In the genomic region with DNA sequence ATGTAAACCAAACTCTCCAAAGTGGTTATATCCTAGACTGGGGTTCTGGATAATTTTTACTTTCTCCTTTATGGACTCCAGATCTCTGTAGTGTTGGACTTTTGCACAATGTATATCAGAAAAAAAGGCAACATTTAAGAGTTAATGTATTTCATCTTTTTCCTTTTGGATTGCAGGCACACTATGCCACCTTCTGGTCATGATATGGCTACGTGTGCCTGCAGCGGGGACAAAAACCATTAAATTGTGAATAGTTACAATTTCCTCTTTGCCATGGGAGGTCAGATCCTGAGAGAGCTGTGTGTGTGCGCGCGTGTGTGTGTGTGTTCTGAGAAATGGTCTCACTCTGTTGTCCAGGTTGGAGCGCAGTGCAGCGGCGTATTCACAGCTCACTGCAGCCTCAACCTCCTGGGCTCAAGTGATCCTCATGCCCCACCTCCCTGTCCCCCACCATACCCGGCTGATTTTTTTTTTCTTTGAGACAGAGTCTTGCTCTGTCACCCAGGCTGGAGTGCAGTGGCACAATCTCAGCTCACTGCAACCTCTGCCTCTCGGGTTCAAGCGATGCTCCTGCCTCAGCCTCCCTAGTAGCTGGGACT, we compare ENCODE assay signal across 8 cellular contexts. TPM values are rescaled to one million over a fixed set of nuclear protein-coding genes. Genes with fewer than 3 reads are reported as not detected.
A peak's percentile ranks its signal among the peaks of the same experiment; 100 is the strongest.
DNase-seq lines count a peak whose midpoint lies in the region; ATAC-seq and TF ChIP-seq lines count a peak whose summit lies in the region.

No MANE protein-coding gene starts in this region.

- no peak overlapping the region for H3K4me2 ChIP-seq in trophoblast cell (ENCODE audit: low read length)

- no peak overlapping the region for H3K9ac ChIP-seq in trophoblast cell (ENCODE audit: low read length)

- peaks cover 2% of the 10 kb centered on the region for H3K79me2 ChIP-seq in trophoblast cell (ENCODE audit: control insufficient read depth, insufficient read depth, low read length, poor library complexity)

- DNase-seq in heart right ventricle (no peak), right cardiac atrium (no peak), NCI-H69 (lab: John Stamatoyannopoulos, UW) (peak; percentile 41), chondrocyte (ENCODE audit: low spot score) (no peak), trophoblast cell (peak in 1 of 2 donors; percentile 61), H7 (no peak)

- H3K36me3 Mint-ChIP-seq in chondrocyte (ENCODE audit: low read depth): peaks cover 2% of the 10 kb centered on the region

- H3K4ac ChIP-seq in trophoblast cell (ENCODE audit: low read depth, low read length): no peak overlapping the region

- no peak overlapping the region for H3K14ac ChIP-seq in trophoblast cell (ENCODE audit: low read length)

- TF ChIP-seq CTCF in heart right ventricle (IDR thresholded peaks at IDR 0.05) (peak; percentile 17 to 61 (median 52)), chondrocyte (IDR thresholded peaks at IDR 0.05) (peak; percentile 83)

- H3K18ac ChIP-seq in trophoblast cell (ENCODE audit: low read length): no peak overlapping the region

- H4K91ac ChIP-seq in trophoblast cell (ENCODE audit: low read depth, low read length): no peak overlapping the region

- H3K4me1 Mint-ChIP-seq in chondrocyte (ENCODE audit: low read depth): peaks cover 9% of the 10 kb centered on the region

- no peaks in the 10 kb centered on the region for H3K9me3 Mint-ChIP-seq in chondrocyte (ENCODE audit: low read depth)

- no peak overlapping the region for H2AFZ ChIP-seq in trophoblast cell (ENCODE audit: insufficient read depth, low read length, poor library complexity)

- WGBS in heart right ventricle, 2 donors: 55 to 58% methylated on average over 11 of the region's 11 CpGs
- 43% methylated on average over 11 of the region's 11 CpGs for WGBS in right cardiac atrium
- WGBS in trophoblast cell (ENCODE audit: extremely low coverage, insufficient coverage, insufficient read length): no CpG with 5 or more reads among the region's 11 CpGs

- H3K9me3 ChIP-seq in heart right ventricle (no peaks in the 10 kb centered on the region), right cardiac atrium (ENCODE audit: control insufficient read depth, low read length) (no peaks in the 10 kb centered on the region), trophoblast cell (ENCODE audit: insufficient read depth, low read depth, low read length) (peaks cover 2% of the 10 kb centered on the region)

- intact Hi-C loops in heart right ventricle (cut with DNase I) (loop anchor here in 1 of 10 donors (5.0 kb wide), 1 partner anchor 62 kb away; no protein-coding TSS in a partner anchor), right cardiac atrium (cut with DNase I) (loop anchor here in 2 of 4 donors (5.0 to 10.0 kb wide), 2 partner anchors 57 to 65 kb away; partner anchors contain the start of genes APOBR (in 1 of the 2) and CLN3 (in 1 of the 2))

- no peak overlapping the region for H2BK12ac ChIP-seq in trophoblast cell (ENCODE audit: low read length)

- no peak overlapping the region for H2BK120ac ChIP-seq in trophoblast cell (ENCODE audit: insufficient read depth, low read length, poor library complexity)

- no peak overlapping the region for H2AK5ac ChIP-seq in trophoblast cell (ENCODE audit: low read length)

- H4K8ac ChIP-seq in trophoblast cell (ENCODE audit: low read depth, low read length): peak overlapping the region; percentile 16

- peaks cover 0 to 8% (median 6%) of the 10 kb centered on the region in 9 donors for H3K4me1 ChIP-seq in heart right ventricle
- peaks cover under 1% of the 10 kb centered on the region for H3K4me1 ChIP-seq in right cardiac atrium (ENCODE audit: control insufficient read depth, insufficient read depth, low read length)
- H3K4me1 ChIP-seq in trophoblast cell (ENCODE audit: control insufficient read depth in 1 of 2, insufficient read depth in 2 of 2, low read length in 2 of 2): peaks cover under 1% of the 10 kb centered on the region in 2 experiments

- H3K4me3 ChIP-seq in heart right ventricle (no peak overlapping the region), right cardiac atrium (ENCODE audit: low read length) (no peak overlapping the region), trophoblast cell (ENCODE audit: low read depth, low read length) (no peak overlapping the region), H7 (ENCODE audit: insufficient read depth, low read depth, low read length) (no peak overlapping the region)

- H4K12ac ChIP-seq in trophoblast cell (ENCODE audit: low read depth, low read length): no peak overlapping the region

- H2BK5ac ChIP-seq in trophoblast cell (ENCODE audit: low read depth, low read length, poor library complexity): no peak overlapping the region

- H3K27me3 ChIP-seq in heart right ventricle (peaks cover 0 to 4% (median 0%) of the 10 kb centered on the region in 7 donors), right cardiac atrium (ENCODE audit: control insufficient read depth, insufficient read depth) (no peaks in the 10 kb centered on the region), trophoblast cell (ENCODE audit: insufficient read depth, low read length) (no peaks in the 10 kb centered on the region), H7 (ENCODE audit: control insufficient read depth, insufficient read depth, low read length) (no peaks in the 10 kb centered on the region)

- no peak overlapping the region for H3K4me3 Mint-ChIP-seq in chondrocyte (ENCODE audit: unreplicated experiment)

- H3K27ac ChIP-seq in heart right ventricle (no peak overlapping the region), right cardiac atrium (ENCODE audit: low read length) (no peak overlapping the region), trophoblast cell (ENCODE audit: low read depth, low read length) (no peak overlapping the region)

- H3K27me3 Mint-ChIP-seq in chondrocyte (ENCODE audit: low read depth): peaks cover 3% of the 10 kb centered on the region

- H3K27ac Mint-ChIP-seq in chondrocyte (ENCODE audit: unreplicated experiment): no peak overlapping the region

- H3K79me1 ChIP-seq in trophoblast cell (ENCODE audit: low read length): peaks cover 2% of the 10 kb centered on the region

- ATAC-seq in heart right ventricle (no peak), right cardiac atrium (no peak), HG03520 (IDR thresholded peaks at IDR 0.05; ENCODE audit: unreplicated experiment) (no peak), HG03565 (IDR thresholded peaks at IDR 0.05; ENCODE audit: unreplicated experiment) (no peak)

- H3K36me3 ChIP-seq in heart right ventricle: no peaks in the 10 kb centered on the region
- H3K36me3 ChIP-seq in trophoblast cell (ENCODE audit: control insufficient read depth in 1 of 2, insufficient read depth in 2 of 2, low read length in 2 of 2): no peaks in the 10 kb centered on the region
- H3K36me3 ChIP-seq in H7 (replicated peaks; ENCODE audit: control insufficient read depth, insufficient read depth, low read length): no peaks in the 10 kb centered on the region

- no peak overlapping the region for H3K23ac ChIP-seq in trophoblast cell (ENCODE audit: low read length)

RNA-seq across cellular contexts. Expression of gene SGF29, which starts 4.3 kb away (rescaled TPM):
- total RNA-seq in heart right ventricle: 10 to 100 TPM; 11.1 to 20.9 (median 13.6) TPM
- polyA plus RNA-seq in heart right ventricle: 10 to 100 TPM; 17.1 to 35.1 TPM
- total RNA-seq in right cardiac atrium: 10 to 100 TPM; 13.8 to 21.4 (median 19.1) TPM
- polyA plus RNA-seq in right cardiac atrium: 18.2 TPM
- 14.6 to 18.4 TPM (median 17.1 TPM) in 3 replicates for total RNA-seq in chondrocyte
- 15.3 and 15.9 TPM in 2 replicates for polyA plus RNA-seq in trophoblast cell (2013)
- 21.8 and 22.7 TPM in 2 replicates for total RNA-seq in H7 (2014; rRNA removed; shearing (Covaris generic))

RNA-seq across cellular contexts. Expression of gene NUPR1, which starts 10.6 kb away (rescaled TPM):
- 10 to 100 TPM; 16.7 to 58.1 (median 27.9) TPM for total RNA-seq in heart right ventricle
- 10 to 100 TPM; 62.9 to 74.4 TPM for polyA plus RNA-seq in heart right ventricle
- 10 to 100 TPM; 63.7 to 69.8 (median 66.3) TPM for total RNA-seq in right cardiac atrium
- polyA plus RNA-seq in right cardiac atrium: 106 TPM
- 39.1 to 300 TPM (median 289 TPM) in 3 replicates for total RNA-seq in chondrocyte
- 36.2 and 40.7 TPM in 2 replicates for polyA plus RNA-seq in trophoblast cell (2013)
- not detected in 2 replicates for total RNA-seq in H7 (2014; rRNA removed; shearing (Covaris generic))

RNA-seq across cellular contexts. Expression of gene IL27, which starts 42.8 kb away (rescaled TPM):
- total RNA-seq in heart right ventricle (under 1 TPM in 1 of 10 donors, not detected in 9; 0.49 TPM), right cardiac atrium (not detected), chondrocyte (not detected in 3 replicates)
- polyA plus RNA-seq in heart right ventricle (under 1 TPM in 1 of 2 donors, not detected in 1; 0.04 TPM), right cardiac atrium (not detected)
- polyA plus RNA-seq in trophoblast cell (2013): 0.41 and 0.61 TPM in 2 replicates
- total RNA-seq in H7 (2014; rRNA removed; shearing (Covaris generic)): not detected in 2 replicates

RNA-seq across cellular contexts. Expression of gene SULT1A2, which starts 47.5 kb away (rescaled TPM):
- total RNA-seq in heart right ventricle (1 to 10 TPM in 2 of 10 donors, under 1 TPM in 8; 0.24 to 1.7 (median 0.64) TPM), right cardiac atrium (1 to 10 TPM; 2.1 to 3.8 (median 3.0) TPM), chondrocyte (not detected in 3 replicates)
- polyA plus RNA-seq in heart right ventricle (1 to 10 TPM in 1 of 2 donors, under 1 TPM in 1; 0.28 to 1.2 TPM), right cardiac atrium (2.1 TPM)
- 0.04 and 0.10 TPM in 2 replicates for polyA plus RNA-seq in trophoblast cell (2013)
- total RNA-seq in H7 (2014; rRNA removed; shearing (Covaris generic)): 1.7 and 2.0 TPM in 2 replicates

RNA-seq across cellular contexts. Expression of gene APOBR, which starts 55.0 kb away (rescaled TPM):
- 1 to 10 TPM in 1 of 10 donors, under 1 TPM in 9; 0.15 to 2.3 (median 0.56) TPM for total RNA-seq in heart right ventricle
- polyA plus RNA-seq in heart right ventricle: under 1 TPM; 0.51 to 0.94 TPM
- total RNA-seq in right cardiac atrium: 1 to 10 TPM in 1 of 4 donors, under 1 TPM in 3; 0.37 to 1.0 (median 0.87) TPM
- 0.68 TPM for polyA plus RNA-seq in right cardiac atrium
- 0.07 TPM in 1 of 3 replicates, not detected in the others for total RNA-seq in chondrocyte
- polyA plus RNA-seq in trophoblast cell (2013): 1.4 and 1.5 TPM in 2 replicates
- not detected in 2 replicates for total RNA-seq in H7 (2014; rRNA removed; shearing (Covaris generic))

Comparison
In these comparisons a context has a peak if more than half of its experiments do, and no peak if none do; other contexts are left out.
1. RNA of gene NUPR1, which starts 10.6 kb away (total RNA-seq): 39.1 to 300 TPM in chondrocyte, 63.7 to 69.8 TPM in right cardiac atrium and 16.7 to 58.1 TPM in heart right ventricle; not detected in H7; every median in the first group is over 10 times any median in the second.